ENCODE assay signal across 8 cellular contexts in the genomic region with DNA sequence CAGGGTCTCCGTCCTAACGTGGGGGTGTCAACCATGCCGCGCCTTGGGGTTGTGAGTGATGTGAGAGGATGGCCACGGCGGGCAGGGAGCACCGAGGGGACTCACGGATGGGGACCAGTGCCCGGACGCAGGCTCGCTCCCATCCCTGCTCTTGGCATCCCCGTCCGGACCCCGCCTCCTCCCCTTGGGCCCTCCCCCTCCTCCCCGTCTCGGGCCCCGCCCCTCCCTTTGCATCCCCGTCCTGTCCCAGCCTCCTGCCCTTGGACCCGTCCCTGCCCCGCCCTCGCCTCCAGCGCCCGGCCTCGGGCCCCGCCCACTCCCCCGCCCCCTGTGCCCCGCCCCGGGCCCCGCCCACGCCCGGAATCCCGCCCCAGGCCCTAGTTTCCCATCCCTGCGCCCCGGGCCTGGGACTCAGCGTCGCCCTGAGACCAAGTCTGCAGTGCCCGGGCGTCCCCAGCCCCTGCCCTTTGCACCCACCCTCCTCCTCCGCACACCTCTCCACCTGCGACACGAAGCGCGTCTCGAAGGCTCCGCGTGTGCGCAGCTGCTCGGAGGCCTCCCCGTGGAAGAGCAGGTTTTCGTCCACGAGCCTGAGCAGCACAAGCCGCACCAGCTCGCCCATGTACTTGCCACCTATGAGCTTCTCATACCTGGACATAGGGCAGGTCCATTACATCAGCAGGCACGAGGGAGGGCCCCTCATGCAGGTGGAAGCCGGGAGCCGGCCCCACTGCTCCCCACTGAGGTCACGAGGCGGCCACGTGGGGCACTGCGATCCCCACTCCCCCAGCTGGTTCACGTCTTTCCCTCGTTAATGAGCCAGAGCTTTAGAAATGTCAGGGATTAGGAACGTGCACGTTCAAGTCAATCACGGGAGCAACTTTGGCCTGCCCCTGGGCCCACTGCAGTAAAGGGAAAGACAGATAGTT. TPM values are rescaled to one million over a fixed set of nuclear protein-coding genes. Genes with fewer than 3 reads are reported as not detected.
DNase-seq lines count a peak whose midpoint lies in the region; TF ChIP-seq lines count a peak whose summit lies in the region.

No MANE protein-coding gene starts in this region.

- TF ChIP-seq POLR2A in erythroblast (IDR thresholded peaks at IDR 0.05; ENCODE audit: low read length), result no peak

- peak overlapping the region; percentile 39 for H3K4me3 ChIP-seq in Jurkat, Clone E6-1 (ENCODE audit: low read length)

- peak; percentile 20 for DNase-seq in AG09319 (ENCODE audit: extremely low read depth, low read depth)
- peak; percentile 54 for DNase-seq in Jurkat, Clone E6-1 (ENCODE audit: low read depth, low spot score)
- DNase-seq in activated T-cell treated with anti-CD3 and anti-CD28 coated beads for 48 hours (ENCODE audit: low read depth), result peak; percentile 52
- DNase-seq in erythroblast (lab: John Stamatoyannopoulos, UW), result peak; percentile 41 to 47
- peak; percentile 79 for DNase-seq in mucosa of gallbladder (ENCODE audit: low spot score)
- peak; percentile 76 for DNase-seq in stimulated activated CD8-positive, alpha-beta memory T cell treated with anti-CD3 and anti-CD28 coated beads, Interleukin-4, amount 100 ng/mL, for 48 hours
- no peak for DNase-seq in NCI-H1092 (lab: John Stamatoyannopoulos, UW)
- no peak for DNase-seq in NCI-H1417 treated with DMSO at 0.1 percent for 48 hours (lab: John Stamatoyannopoulos, UW)

- TF ChIP-seq CTCF in AG09319 (IDR thresholded peaks at IDR 0.05; ENCODE audit: low read depth, low read length), result no peak

RNA-seq across cellular contexts. Expression of a gene that starts 5.1 kb away (rescaled TPM):
- not detected for polyA plus RNA-seq in Jurkat, Clone E6-1 (2012; ENCODE audit: insufficient read depth, insufficient read length)
- total RNA-seq in mucosa of gallbladder, result not detected

RNA-seq across cellular contexts. Expression of a gene that starts 22.9 kb away (rescaled TPM):
- polyA plus RNA-seq in Jurkat, Clone E6-1 (2012; ENCODE audit: insufficient read depth, insufficient read length), result 300 TPM
- total RNA-seq in mucosa of gallbladder, result 81.6 TPM

RNA-seq across cellular contexts. Expression of a gene that starts 42.1 kb away (rescaled TPM):
- polyA plus RNA-seq in Jurkat, Clone E6-1 (2012; ENCODE audit: insufficient read depth, insufficient read length), result 63.2 TPM
- 107 TPM for total RNA-seq in mucosa of gallbladder

RNA-seq across cellular contexts. Expression of a gene that starts 43.0 kb away (rescaled TPM):
- 0.66 TPM for polyA plus RNA-seq in Jurkat, Clone E6-1 (2012; ENCODE audit: insufficient read depth, insufficient read length)
- 0.95 TPM for total RNA-seq in mucosa of gallbladder

RNA-seq across cellular contexts. Expression of a gene that starts 54.5 kb away (rescaled TPM):
- polyA plus RNA-seq in Jurkat, Clone E6-1 (2012; ENCODE audit: insufficient read depth, insufficient read length), result 87.1 TPM
- 58.6 TPM for total RNA-seq in mucosa of gallbladder

Comparison
In these comparisons a context has a peak if more than half of its experiments do, and no peak if none do; other contexts are left out.
1. DNase-seq: peak in AG09319 (single experiment), Jurkat, Clone E6-1 (single experiment), activated T-cell treated with anti-CD3 and anti-CD28 coated beads for 48 hours (single experiment), erythroblast (2 of 2), mucosa of gallbladder (single experiment) and stimulated activated CD8-positive, alpha-beta memory T cell treated with anti-CD3 and anti-CD28 coated beads, Interleukin-4, amount 100 ng/mL, for 48 hours (single experiment); none in NCI-H1092 (single experiment) and NCI-H1417 treated with DMSO at 0.1 percent for 48 hours (single experiment).